7 cellular contexts compared by ENCODE assay signal in genomic region chr12:124321040-124321481, GRCh38. TPM values are rescaled to one million over a fixed set of nuclear protein-coding genes. Genes with fewer than 3 reads are reported as not detected.
DNase-seq lines count a peak whose midpoint lies in the region; ATAC-seq and TF ChIP-seq lines count a peak whose summit lies in the region.

No MANE protein-coding gene starts in this region.

- 10% methylated on average over 2 of the region's 6 CpGs; no CpG with 5 or more reads in 1 of the 2 donors for WGBS in esophagus squamous epithelium, 2 donors

- H3K27me3 Mint-ChIP-seq in nephron progenitor cell (ENCODE audit: low read depth, poor library complexity), result peaks cover 33% of the 10 kb centered on the region
- H3K27me3 Mint-ChIP-seq in stimulated activated naive CD8-positive, alpha-beta T cell treated with anti-CD3 and anti-CD28 coated beads, Interleukin-15, amount 100 ng/mL, for 72 hours, result no peaks in the 10 kb centered on the region

- TF ChIP-seq CTCF in GM10266 (IDR thresholded peaks at IDR 0.05; ENCODE audit: control insufficient read depth, insufficient read depth, low read depth, missing control alignments), result peak; percentile 90
- peak; percentile 92 for TF ChIP-seq CTCF in HFF-Myc (IDR thresholded peaks at IDR 0.05; ENCODE audit: low read depth, low read length, missing control alignments)
- peak; percentile 75 to 94 (median 92) for TF ChIP-seq CTCF in esophagus squamous epithelium (IDR thresholded peaks at IDR 0.05)
- peak; percentile 91 for TF ChIP-seq CTCF in nephron progenitor cell (IDR thresholded peaks at IDR 0.05)

- H3K36me3 ChIP-seq in esophagus squamous epithelium, result peaks cover 18 to 28% (median 26%) of the 10 kb centered on the region in 3 donors

- H3K27ac ChIP-seq in esophagus squamous epithelium, result no peak overlapping the region

- TF ChIP-seq POLR2A in esophagus squamous epithelium (IDR thresholded peaks at IDR 0.05), result no peak

- peaks cover 26% of the 10 kb centered on the region for H3K9me3 Mint-ChIP-seq in nephron progenitor cell
- peaks cover 12 to 13% of the 10 kb centered on the region in 2 donors for H3K9me3 Mint-ChIP-seq in stimulated activated naive CD8-positive, alpha-beta T cell treated with anti-CD3 and anti-CD28 coated beads, Interleukin-15, amount 100 ng/mL, for 72 hours

- DNase-seq in GM10266 (ENCODE audit: extremely low spot score) (peak; percentile 85), HFF-Myc (ENCODE audit: extremely low read depth, low read depth) (peak; percentile 6), NOMO-1 treated with DMSO at 0.1 percent for 48 hours (lab: John Stamatoyannopoulos, UW; ENCODE audit: unreplicated experiment) (peak; percentile 47), activated T-cell treated with anti-CD3 and anti-CD28 coated beads for 48 hours (ENCODE audit: low read depth) (peak; percentile 68), esophagus squamous epithelium (lab: John Stamatoyannopoulos, UW) (no peak), nephron progenitor cell (peak; percentile 82)
- DNase-seq in stimulated activated naive CD8-positive, alpha-beta T cell treated with anti-CD3 and anti-CD28 coated beads, Interleukin-15, amount 100 ng/mL, for 72 hours, result peak; percentile 70 to 77

- H3K4me1 ChIP-seq in esophagus squamous epithelium, result no peaks in the 10 kb centered on the region

- H3K4me3 ChIP-seq in HFF-Myc (replicated peaks; ENCODE audit: low read depth, low read length) (no peak overlapping the region), esophagus squamous epithelium (no peak overlapping the region)

- peaks cover 24% of the 10 kb centered on the region for H3K4me1 Mint-ChIP-seq in nephron progenitor cell
- H3K4me1 Mint-ChIP-seq in stimulated activated naive CD8-positive, alpha-beta T cell treated with anti-CD3 and anti-CD28 coated beads, Interleukin-15, amount 100 ng/mL, for 72 hours, result peaks cover 4% of the 10 kb centered on the region

- H3K36me3 Mint-ChIP-seq in nephron progenitor cell (ENCODE audit: low read depth), result peaks cover 22% of the 10 kb centered on the region

- H3K9me3 ChIP-seq in esophagus squamous epithelium, result peaks cover 0 to 18% (median 0%) of the 10 kb centered on the region in 3 donors

- no peak overlapping the region for H3K27ac Mint-ChIP-seq in nephron progenitor cell
- peak overlapping the region; percentile 52 to 76 for H3K27ac Mint-ChIP-seq in stimulated activated naive CD8-positive, alpha-beta T cell treated with anti-CD3 and anti-CD28 coated beads, Interleukin-15, amount 100 ng/mL, for 72 hours

- intact Hi-C loops in esophagus squamous epithelium (cut with DNase I), result loop anchor here (5.0 kb wide), 1 partner anchor 284 kb away; no protein-coding TSS in a partner anchor

- no peak overlapping the region for H3K4me3 Mint-ChIP-seq in nephron progenitor cell
- H3K4me3 Mint-ChIP-seq in stimulated activated naive CD8-positive, alpha-beta T cell treated with anti-CD3 and anti-CD28 coated beads, Interleukin-15, amount 100 ng/mL, for 72 hours, result no peak overlapping the region

- no peaks in the 10 kb centered on the region for H3K27me3 ChIP-seq in esophagus squamous epithelium

- peak; percentile 88 for ATAC-seq in stimulated activated naive CD8-positive, alpha-beta T cell treated with anti-CD3 and anti-CD28 coated beads, Interleukin-15, amount 100 ng/mL, for 72 hours

RNA-seq across cellular contexts. Expression of gene RFLNA, which starts 26.2 kb away (rescaled TPM):
- under 1 TPM in 3 of 4 donors, not detected in 1; 0.23 to 0.57 (median 0.45) TPM for total RNA-seq in esophagus squamous epithelium
